ENCODE assay signal across 7 cellular contexts in the genomic region with DNA sequence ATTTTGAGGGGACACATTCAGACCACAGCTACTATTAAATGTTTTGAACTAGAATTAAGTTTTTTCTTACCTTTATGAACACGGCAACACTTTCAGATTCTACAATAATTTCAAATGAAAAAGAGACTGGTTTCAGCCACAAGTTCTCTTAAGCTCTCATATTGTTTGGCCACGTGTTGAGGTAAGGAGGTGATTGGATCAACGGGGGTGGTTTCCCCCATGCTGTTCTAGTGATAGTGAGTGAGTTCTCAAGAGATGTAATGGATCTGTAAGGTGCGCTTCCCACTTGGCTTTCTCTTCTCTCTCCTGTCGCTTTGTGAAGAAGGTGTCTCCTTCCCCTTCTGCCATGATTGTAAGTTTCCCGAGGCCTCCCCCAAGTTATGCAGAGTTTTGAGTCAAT.
"Had no signal": no experiment of that assay in that cellular context is flagged by ENCODE, and none has a peak within 500 bp of the region (broad histone marks: within the 10 kb centered on the region; RNA-seq: fewer than 3 reads in every experiment).

No MANE protein-coding gene starts in this region.

- H3K4me3 Mint-ChIP-seq: HFFc6 had no signal

- H3K9me3 Mint-ChIP-seq: HFFc6 had no signal

- ATAC-seq: HCT116 had no signal

- H3K36me3 ChIP-seq: HAP-1 had no signal

- DNase-seq: GM23248, GOT3, H7, HFFc6, IMR-90 had no signal

- H3K4me3 ChIP-seq: GM23248, HAP-1 had no signal

- H3K9me3 ChIP-seq: HAP-1 had no signal

- H2AFZ ChIP-seq: GM23248 had no signal

- H3K4me1 ChIP-seq: HAP-1 had no signal

- H3K27ac ChIP-seq: GM23248 had no signal

- H3K9ac ChIP-seq: GM23248 had no signal
